ENCODE assay signal across 1 cellular context in genomic region chr6:150119256-150119655, GRCh38.
TF ChIP-seq lines count a peak whose summit lies in the region.

No MANE protein-coding gene starts in this region.

TF ChIP-seq in GM23338, 12 proteins besides CTCF, POLR2A, EP300 and RAD21 (continued from another document):
- no peak for TF ChIP-seq ZNF462 (CRISPR knock-in tag; IDR thresholded peaks at IDR 0.05)
